Comparison of ENCODE assay signal across 9 cellular contexts in the genomic region with DNA sequence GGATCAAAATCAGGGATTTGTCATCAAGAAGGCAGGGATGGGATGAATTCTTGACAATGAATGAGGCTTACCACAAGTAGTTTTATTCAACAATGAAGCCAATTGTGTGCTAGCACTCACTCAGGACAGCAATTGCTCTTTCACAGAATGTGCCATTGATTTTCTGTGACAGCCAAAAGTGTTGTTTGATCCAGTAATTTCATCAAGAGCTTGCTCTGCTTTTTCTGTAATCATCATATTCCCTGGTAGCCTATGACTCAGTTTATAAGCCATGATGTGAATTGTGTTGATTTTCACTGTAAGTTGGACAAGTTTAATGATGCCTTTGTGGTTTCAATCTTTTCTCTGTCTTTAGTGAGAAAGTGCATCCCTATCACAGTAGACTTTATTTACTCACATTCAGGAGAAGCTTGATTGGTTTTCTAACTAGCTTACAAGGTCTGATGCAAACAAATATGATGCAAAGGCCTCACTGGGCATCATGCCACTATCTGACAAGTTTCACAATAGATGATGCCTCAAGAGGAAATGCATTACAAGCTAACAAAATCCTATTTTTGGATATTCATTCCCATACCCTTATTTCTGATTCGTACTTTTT. TPM values are rescaled to one million over a fixed set of nuclear protein-coding genes. Genes with fewer than 3 reads are reported as not detected.
DNase-seq lines count a peak whose midpoint lies in the region; ATAC-seq lines count a peak whose summit lies in the region.
"Had no signal": no experiment of that assay in that cellular context is flagged by ENCODE, and none has a peak within 500 bp of the region (broad histone marks: within the 10 kb centered on the region; RNA-seq: fewer than 3 reads in every experiment).

No MANE protein-coding gene starts in this region.

- peaks cover 24% of the 10 kb centered on the region for H3K4me1 ChIP-seq in SJCRH30

- no peaks in the 10 kb centered on the region for H3K27me3 ChIP-seq in SJCRH30

- peak; percentile 83 for ATAC-seq in left lobe of liver
- ATAC-seq in GM18498 (IDR thresholded peaks at IDR 0.05; ENCODE audit: unreplicated experiment): no peak

- H3K36me3 ChIP-seq in SJCRH30: no peaks in the 10 kb centered on the region

- no peak overlapping the region for H3K4me3 ChIP-seq in SJCRH30

- H3K9me3 ChIP-seq in SJCRH30 (replicated peaks): no peaks in the 10 kb centered on the region

- H3K27ac ChIP-seq in SJCRH30: peak overlapping the region; percentile 16; the same call in 1 of the 2 replicates

- DNase-seq in AG20443 (ENCODE audit: low spot score): peak; percentile 68
- DNase-seq in SJCRH30: no peak
- peak; percentile 89 for DNase-seq in left lobe of liver (ENCODE audit: low spot score)
- no peak for DNase-seq in NCI-H526 (lab: John Stamatoyannopoulos, UW)
- no peak for DNase-seq in NCI-H2227 treated with DMSO at 0.1 percent for 48 hours (lab: John Stamatoyannopoulos, UW)
- DNase-seq: effector CD8-positive, alpha-beta T cell; stimulated activated CD4-positive, alpha-beta T cell treated with anti-CD3 and anti-CD28 coated beads, Interleukin-1b, Interleukin-23, amount 100 ng/mL, for 48 hours had no signal

RNA-seq across cellular contexts. Expression of a gene that starts 13.6 kb away (rescaled TPM):
- 4.4 TPM in 2 replicates for total RNA-seq in SJCRH30 (2014; rRNA removed; shearing (Covaris generic))
- 9.0 TPM for total RNA-seq in left lobe of liver

RNA-seq across cellular contexts. Expression of a gene that starts 25.4 kb away (rescaled TPM):
- 0.61 and 0.91 TPM in 2 replicates for total RNA-seq in SJCRH30 (2014; rRNA removed; shearing (Covaris generic))
- not detected for total RNA-seq in left lobe of liver
- total RNA-seq: G401 had no signal

RNA-seq across cellular contexts. Expression of a gene that starts 59.6 kb away (rescaled TPM):
- 0.36 and 0.56 TPM in 2 replicates for total RNA-seq in SJCRH30 (2014; rRNA removed; shearing (Covaris generic))
- 2.3 TPM for total RNA-seq in left lobe of liver

RNA-seq across cellular contexts. Expression of a gene that starts 59.6 kb away (rescaled TPM):
- total RNA-seq in SJCRH30 (2014; rRNA removed; shearing (Covaris generic)): 21.0 and 23.1 TPM in 2 replicates
- total RNA-seq in left lobe of liver: 39.4 TPM

Comparison
In these comparisons a context has a peak if more than half of its experiments do, and no peak if none do; other contexts are left out.
1. DNase-seq: peak in AG20443 (single experiment) and left lobe of liver (single experiment); none in SJCRH30 (0 of 2), NCI-H526 (0 of 2) and NCI-H2227 treated with DMSO at 0.1 percent for 48 hours (single experiment).